1 cellular context compared by ENCODE assay signal in the genomic region with DNA sequence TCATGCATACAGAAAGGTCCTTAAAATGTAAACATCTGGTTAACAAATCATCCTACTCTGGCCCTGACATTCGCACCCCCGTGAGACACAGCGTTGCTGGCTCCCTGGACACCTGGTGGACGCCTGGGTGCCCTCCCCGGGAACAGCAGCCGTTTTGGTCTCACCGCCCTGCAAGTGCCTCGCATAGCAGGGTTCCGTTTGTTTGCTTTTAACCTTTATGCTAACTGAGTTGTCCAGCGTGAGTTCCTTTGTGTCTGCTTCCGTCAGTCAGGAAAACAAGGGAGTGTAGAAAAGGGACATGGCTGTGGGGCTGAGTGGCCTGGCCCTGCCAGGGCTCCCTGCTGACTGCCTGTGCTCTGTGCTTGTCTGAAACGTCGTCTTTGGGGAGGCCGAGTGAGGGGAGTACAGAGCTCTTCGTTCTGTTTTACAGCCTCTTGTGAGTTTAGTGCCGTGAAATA.
TF ChIP-seq lines count a peak whose summit lies in the region.

No MANE protein-coding gene starts in this region.

TF ChIP-seq in HepG2, 621 proteins besides CTCF, POLR2A, EP300 and RAD21 (continued from another document and continues in another):
- TF ChIP-seq, protein P1, sequence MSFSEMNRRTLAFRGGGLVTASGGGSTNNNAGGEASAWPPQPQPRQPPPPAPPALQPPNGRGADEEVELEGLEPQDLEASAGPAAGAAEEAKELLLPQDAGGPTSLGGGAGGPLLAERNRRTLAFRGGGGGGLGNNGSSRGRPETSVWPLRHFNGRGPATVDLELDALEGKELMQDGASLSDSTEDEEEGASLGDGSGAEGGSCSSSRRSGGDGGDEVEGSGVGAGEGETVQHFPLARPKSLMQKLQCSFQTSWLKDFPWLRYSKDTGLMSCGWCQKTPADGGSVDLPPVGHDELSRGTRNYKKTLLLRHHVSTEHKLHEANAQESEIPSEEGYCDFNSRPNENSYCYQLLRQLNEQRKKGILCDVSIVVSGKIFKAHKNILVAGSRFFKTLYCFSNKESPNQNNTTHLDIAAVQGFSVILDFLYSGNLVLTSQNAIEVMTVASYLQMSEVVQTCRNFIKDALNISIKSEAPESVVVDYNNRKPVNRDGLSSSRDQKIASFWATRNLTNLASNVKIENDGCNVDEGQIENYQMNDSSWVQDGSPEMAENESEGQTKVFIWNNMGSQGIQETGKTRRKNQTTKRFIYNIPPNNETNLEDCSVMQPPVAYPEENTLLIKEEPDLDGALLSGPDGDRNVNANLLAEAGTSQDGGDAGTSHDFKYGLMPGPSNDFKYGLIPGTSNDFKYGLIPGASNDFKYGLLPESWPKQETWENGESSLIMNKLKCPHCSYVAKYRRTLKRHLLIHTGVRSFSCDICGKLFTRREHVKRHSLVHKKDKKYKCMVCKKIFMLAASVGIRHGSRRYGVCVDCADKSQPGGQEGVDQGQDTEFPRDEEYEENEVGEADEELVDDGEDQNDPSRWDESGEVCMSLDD (CRISPR knock-in tag; IDR thresholded peaks at IDR 0.05; ENCODE audit: borderline replicate concordance) = no peak
- TF ChIP-seq NBN (conservative IDR thresholded peaks at IDR 0.05) (no peak), EHMT2 (IDR thresholded peaks at IDR 0.05; ENCODE audit: borderline replicate concordance, low read depth, low read length) (no peak), RFX5 (IDR thresholded peaks at IDR 0.05; ENCODE audit: low read depth, low read length) (no peak), ZNF354B (CRISPR knock-in tag; IDR thresholded peaks at IDR 0.05) (no peak), RARG (CRISPR knock-in tag; IDR thresholded peaks at IDR 0.05; ENCODE audit: low read depth) (no peak), ZNF816 (CRISPR knock-in tag; IDR thresholded peaks at IDR 0.05; ENCODE audit: borderline replicate concordance) (no peak), TCF7 (IDR thresholded peaks at IDR 0.05; ENCODE audit: low read depth) (peak; percentile 34; the same call in 1 of the 2 replicates), ZNF230 (CRISPR knock-in tag; IDR thresholded peaks at IDR 0.05) (no peak), CHCHD3 (CRISPR knock-in tag; IDR thresholded peaks at IDR 0.05) (no peak), ZBTB1 (CRISPR knock-in tag; IDR thresholded peaks at IDR 0.05; ENCODE audit: borderline replicate concordance) (no peak), ZNF598 (CRISPR knock-in tag; IDR thresholded peaks at IDR 0.05; ENCODE audit: borderline replicate concordance) (0 out of 2 replicates have a peak, but pooled peaks have one; percentile 19), SALL2 (CRISPR knock-in tag; IDR thresholded peaks at IDR 0.05) (no peak), ZNF713 (CRISPR knock-in tag; IDR thresholded peaks at IDR 0.05) (no peak), ZNF136 (CRISPR knock-in tag; IDR thresholded peaks at IDR 0.05; ENCODE audit: low read depth) (no peak), ZNF607 (CRISPR knock-in tag; IDR thresholded peaks at IDR 0.05; ENCODE audit: borderline replicate concordance) (no peak), ZNF761 (CRISPR knock-in tag; conservative IDR thresholded peaks at IDR 0.05) (no peak), ZNF879 (CRISPR knock-in tag; IDR thresholded peaks at IDR 0.05) (no peak), RFXAP (CRISPR knock-in tag; IDR thresholded peaks at IDR 0.05; ENCODE audit: borderline replicate concordance) (no peak), RXRA (CRISPR knock-in tag; IDR thresholded peaks at IDR 0.05) (peak; percentile 77), RFXANK (CRISPR knock-in tag; IDR thresholded peaks at IDR 0.05) (no peak), ZNF781 (CRISPR knock-in tag; IDR thresholded peaks at IDR 0.05; ENCODE audit: borderline replicate concordance, not compliant biosample characterization) (no peak), RAD51 (IDR thresholded peaks at IDR 0.05; ENCODE audit: borderline replicate concordance) (no peak), HNF4G (IDR thresholded peaks at IDR 0.05; ENCODE audit: borderline replicate concordance, low read depth, low read length) (no peak), HNF4G (CRISPR knock-in tag; IDR thresholded peaks at IDR 0.05; ENCODE audit: borderline replicate concordance, low read depth) (no peak), ZNF564 (CRISPR knock-in tag; IDR thresholded peaks at IDR 0.05) (0 out of 2 replicates have a peak, but pooled peaks have one; percentile 45), ZFP36L1 (CRISPR knock-in tag; IDR thresholded peaks at IDR 0.05) (no peak), STAT5B (CRISPR knock-in tag; IDR thresholded peaks at IDR 0.05) (no peak), ZNF792 (CRISPR knock-in tag; IDR thresholded peaks at IDR 0.05) (no peak), SIN3A (IDR thresholded peaks at IDR 0.05; ENCODE audit: borderline replicate concordance, low read depth, low read length) (no peak), ZNF205 (CRISPR knock-in tag; IDR thresholded peaks at IDR 0.05) (0 out of 2 replicates have a peak, but pooled peaks have one; percentile 18), NCOA2 (CRISPR knock-in tag; IDR thresholded peaks at IDR 0.05) (peak; percentile 14; the same call in 1 of the 2 replicates), ZNF577 (CRISPR knock-in tag; IDR thresholded peaks at IDR 0.05; ENCODE audit: borderline replicate concordance, low read depth) (no peak), ZNF3 (CRISPR knock-in tag; IDR thresholded peaks at IDR 0.05) (no peak), ZNF563 (CRISPR knock-in tag; IDR thresholded peaks at IDR 0.05) (no peak), ZBTB38 (CRISPR knock-in tag; IDR thresholded peaks at IDR 0.05) (no peak), ZNF772 (CRISPR knock-in tag; IDR thresholded peaks at IDR 0.05) (no peak), ZNF10 (CRISPR knock-in tag; IDR thresholded peaks at IDR 0.05; ENCODE audit: borderline replicate concordance, low read depth) (no peak), ZEB1 (IDR thresholded peaks at IDR 0.05; ENCODE audit: insufficient replicate concordance, low read depth) (no peak), ZNF569 (CRISPR knock-in tag; IDR thresholded peaks at IDR 0.05; ENCODE audit: borderline replicate concordance) (no peak), ATF4 (CRISPR knock-in tag; IDR thresholded peaks at IDR 0.05) (peak in 1 of 2 experiments; percentile 74; a peak in 2 of 4 replicates), NONO (IDR thresholded peaks at IDR 0.05) (no peak), NONO (CRISPR knock-in tag; conservative IDR thresholded peaks at IDR 0.05) (no peak), SCMH1 (CRISPR knock-in tag; IDR thresholded peaks at IDR 0.05; ENCODE audit: borderline replicate concordance) (no peak), JARID2 (CRISPR knock-in tag; IDR thresholded peaks at IDR 0.05; ENCODE audit: insufficient replicate concordance) (no peak), ZNF451 (CRISPR knock-in tag; IDR thresholded peaks at IDR 0.05) (no peak), XBP1 (CRISPR knock-in tag; IDR thresholded peaks at IDR 0.05) (no peak)
- TF ChIP-seq, protein P2, sequence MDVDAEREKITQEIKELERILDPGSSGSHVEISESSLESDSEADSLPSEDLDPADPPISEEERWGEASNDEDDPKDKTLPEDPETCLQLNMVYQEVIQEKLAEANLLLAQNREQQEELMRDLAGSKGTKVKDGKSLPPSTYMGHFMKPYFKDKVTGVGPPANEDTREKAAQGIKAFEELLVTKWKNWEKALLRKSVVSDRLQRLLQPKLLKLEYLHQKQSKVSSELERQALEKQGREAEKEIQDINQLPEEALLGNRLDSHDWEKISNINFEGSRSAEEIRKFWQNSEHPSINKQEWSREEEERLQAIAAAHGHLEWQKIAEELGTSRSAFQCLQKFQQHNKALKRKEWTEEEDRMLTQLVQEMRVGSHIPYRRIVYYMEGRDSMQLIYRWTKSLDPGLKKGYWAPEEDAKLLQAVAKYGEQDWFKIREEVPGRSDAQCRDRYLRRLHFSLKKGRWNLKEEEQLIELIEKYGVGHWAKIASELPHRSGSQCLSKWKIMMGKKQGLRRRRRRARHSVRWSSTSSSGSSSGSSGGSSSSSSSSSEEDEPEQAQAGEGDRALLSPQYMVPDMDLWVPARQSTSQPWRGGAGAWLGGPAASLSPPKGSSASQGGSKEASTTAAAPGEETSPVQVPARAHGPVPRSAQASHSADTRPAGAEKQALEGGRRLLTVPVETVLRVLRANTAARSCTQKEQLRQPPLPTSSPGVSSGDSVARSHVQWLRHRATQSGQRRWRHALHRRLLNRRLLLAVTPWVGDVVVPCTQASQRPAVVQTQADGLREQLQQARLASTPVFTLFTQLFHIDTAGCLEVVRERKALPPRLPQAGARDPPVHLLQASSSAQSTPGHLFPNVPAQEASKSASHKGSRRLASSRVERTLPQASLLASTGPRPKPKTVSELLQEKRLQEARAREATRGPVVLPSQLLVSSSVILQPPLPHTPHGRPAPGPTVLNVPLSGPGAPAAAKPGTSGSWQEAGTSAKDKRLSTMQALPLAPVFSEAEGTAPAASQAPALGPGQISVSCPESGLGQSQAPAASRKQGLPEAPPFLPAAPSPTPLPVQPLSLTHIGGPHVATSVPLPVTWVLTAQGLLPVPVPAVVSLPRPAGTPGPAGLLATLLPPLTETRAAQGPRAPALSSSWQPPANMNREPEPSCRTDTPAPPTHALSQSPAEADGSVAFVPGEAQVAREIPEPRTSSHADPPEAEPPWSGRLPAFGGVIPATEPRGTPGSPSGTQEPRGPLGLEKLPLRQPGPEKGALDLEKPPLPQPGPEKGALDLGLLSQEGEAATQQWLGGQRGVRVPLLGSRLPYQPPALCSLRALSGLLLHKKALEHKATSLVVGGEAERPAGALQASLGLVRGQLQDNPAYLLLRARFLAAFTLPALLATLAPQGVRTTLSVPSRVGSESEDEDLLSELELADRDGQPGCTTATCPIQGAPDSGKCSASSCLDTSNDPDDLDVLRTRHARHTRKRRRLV (CRISPR knock-in tag; IDR thresholded peaks at IDR 0.05) = no peak
- TF ChIP-seq, protein P3, sequence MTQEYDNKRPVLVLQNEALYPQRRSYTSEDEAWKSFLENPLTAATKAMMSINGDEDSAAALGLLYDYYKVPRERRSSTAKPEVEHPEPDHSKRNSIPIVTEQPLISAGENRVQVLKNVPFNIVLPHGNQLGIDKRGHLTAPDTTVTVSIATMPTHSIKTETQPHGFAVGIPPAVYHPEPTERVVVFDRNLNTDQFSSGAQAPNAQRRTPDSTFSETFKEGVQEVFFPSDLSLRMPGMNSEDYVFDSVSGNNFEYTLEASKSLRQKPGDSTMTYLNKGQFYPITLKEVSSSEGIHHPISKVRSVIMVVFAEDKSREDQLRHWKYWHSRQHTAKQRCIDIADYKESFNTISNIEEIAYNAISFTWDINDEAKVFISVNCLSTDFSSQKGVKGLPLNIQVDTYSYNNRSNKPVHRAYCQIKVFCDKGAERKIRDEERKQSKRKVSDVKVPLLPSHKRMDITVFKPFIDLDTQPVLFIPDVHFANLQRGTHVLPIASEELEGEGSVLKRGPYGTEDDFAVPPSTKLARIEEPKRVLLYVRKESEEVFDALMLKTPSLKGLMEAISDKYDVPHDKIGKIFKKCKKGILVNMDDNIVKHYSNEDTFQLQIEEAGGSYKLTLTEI (CRISPR knock-in tag; conservative IDR thresholded peaks at IDR 0.05) = no peak
- TF ChIP-seq, protein P4, sequence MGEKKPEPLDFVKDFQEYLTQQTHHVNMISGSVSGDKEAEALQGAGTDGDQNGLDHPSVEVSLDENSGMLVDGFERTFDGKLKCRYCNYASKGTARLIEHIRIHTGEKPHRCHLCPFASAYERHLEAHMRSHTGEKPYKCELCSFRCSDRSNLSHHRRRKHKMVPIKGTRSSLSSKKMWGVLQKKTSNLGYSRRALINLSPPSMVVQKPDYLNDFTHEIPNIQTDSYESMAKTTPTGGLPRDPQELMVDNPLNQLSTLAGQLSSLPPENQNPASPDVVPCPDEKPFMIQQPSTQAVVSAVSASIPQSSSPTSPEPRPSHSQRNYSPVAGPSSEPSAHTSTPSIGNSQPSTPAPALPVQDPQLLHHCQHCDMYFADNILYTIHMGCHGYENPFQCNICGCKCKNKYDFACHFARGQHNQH (CRISPR knock-in tag; IDR thresholded peaks at IDR 0.05) = no peak
- TF ChIP-seq, protein P5, sequence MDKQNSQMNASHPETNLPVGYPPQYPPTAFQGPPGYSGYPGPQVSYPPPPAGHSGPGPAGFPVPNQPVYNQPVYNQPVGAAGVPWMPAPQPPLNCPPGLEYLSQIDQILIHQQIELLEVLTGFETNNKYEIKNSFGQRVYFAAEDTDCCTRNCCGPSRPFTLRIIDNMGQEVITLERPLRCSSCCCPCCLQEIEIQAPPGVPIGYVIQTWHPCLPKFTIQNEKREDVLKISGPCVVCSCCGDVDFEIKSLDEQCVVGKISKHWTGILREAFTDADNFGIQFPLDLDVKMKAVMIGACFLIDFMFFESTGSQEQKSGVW (CRISPR knock-in tag; IDR thresholded peaks at IDR 0.05; ENCODE audit: borderline replicate concordance) = no peak
- TF ChIP-seq, protein P6, sequence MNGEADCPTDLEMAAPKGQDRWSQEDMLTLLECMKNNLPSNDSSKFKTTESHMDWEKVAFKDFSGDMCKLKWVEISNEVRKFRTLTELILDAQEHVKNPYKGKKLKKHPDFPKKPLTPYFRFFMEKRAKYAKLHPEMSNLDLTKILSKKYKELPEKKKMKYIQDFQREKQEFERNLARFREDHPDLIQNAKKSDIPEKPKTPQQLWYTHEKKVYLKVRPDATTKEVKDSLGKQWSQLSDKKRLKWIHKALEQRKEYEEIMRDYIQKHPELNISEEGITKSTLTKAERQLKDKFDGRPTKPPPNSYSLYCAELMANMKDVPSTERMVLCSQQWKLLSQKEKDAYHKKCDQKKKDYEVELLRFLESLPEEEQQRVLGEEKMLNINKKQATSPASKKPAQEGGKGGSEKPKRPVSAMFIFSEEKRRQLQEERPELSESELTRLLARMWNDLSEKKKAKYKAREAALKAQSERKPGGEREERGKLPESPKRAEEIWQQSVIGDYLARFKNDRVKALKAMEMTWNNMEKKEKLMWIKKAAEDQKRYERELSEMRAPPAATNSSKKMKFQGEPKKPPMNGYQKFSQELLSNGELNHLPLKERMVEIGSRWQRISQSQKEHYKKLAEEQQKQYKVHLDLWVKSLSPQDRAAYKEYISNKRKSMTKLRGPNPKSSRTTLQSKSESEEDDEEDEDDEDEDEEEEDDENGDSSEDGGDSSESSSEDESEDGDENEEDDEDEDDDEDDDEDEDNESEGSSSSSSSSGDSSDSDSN (CRISPR knock-in tag; IDR thresholded peaks at IDR 0.05) = peak; percentile 53; the same call in 1 of the 2 replicates
- TF ChIP-seq, protein P7, sequence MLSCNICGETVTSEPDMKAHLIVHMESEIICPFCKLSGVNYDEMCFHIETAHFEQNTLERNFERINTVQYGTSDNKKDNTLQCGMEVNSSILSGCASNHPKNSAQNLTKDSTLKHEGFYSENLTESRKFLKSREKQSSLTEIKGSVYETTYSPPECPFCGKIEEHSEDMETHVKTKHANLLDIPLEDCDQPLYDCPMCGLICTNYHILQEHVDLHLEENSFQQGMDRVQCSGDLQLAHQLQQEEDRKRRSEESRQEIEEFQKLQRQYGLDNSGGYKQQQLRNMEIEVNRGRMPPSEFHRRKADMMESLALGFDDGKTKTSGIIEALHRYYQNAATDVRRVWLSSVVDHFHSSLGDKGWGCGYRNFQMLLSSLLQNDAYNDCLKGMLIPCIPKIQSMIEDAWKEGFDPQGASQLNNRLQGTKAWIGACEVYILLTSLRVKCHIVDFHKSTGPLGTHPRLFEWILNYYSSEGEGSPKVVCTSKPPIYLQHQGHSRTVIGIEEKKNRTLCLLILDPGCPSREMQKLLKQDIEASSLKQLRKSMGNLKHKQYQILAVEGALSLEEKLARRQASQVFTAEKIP (CRISPR knock-in tag; IDR thresholded peaks at IDR 0.05; ENCODE audit: borderline replicate concordance) = no peak
